Comparison of ENCODE assay signal across 29 cellular contexts in the genomic region with DNA sequence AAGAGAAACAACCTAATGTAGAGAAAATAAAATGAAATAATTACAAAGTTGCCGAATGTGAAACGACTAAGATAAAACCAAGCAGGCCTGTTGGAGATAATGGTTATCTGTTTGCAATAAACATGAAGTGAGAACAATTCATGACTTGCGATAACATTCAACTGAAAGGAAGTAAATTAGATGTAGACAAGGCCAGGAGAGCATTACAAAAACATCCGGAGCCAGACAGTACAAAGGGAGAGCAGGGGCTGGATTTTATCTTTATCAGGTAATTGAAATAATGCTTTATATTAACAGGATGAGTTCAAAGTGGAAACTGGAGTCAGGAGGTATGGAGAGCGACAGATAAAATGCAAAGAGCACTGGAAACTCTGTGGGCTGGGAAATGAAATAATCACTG.
"Had no signal": no experiment of that assay in that cellular context is flagged by ENCODE, and none has a peak within 500 bp of the region (broad histone marks: within the 10 kb centered on the region; RNA-seq: fewer than 3 reads in every experiment).

No MANE protein-coding gene starts in this region.

- H3K4me3 Mint-ChIP-seq: activated CD4-positive, alpha-beta memory T cell treated with anti-CD3 and anti-CD28 coated beads for 36 hours; activated CD4-positive, alpha-beta T cell treated with anti-CD3 and anti-CD28 coated beads for 36 hours; activated CD4-positive, alpha-beta T cell treated with anti-CD3 and anti-CD28 coated beads, Interleukin-2, amount 10 ng/mL, durations not matched to agents 24 days and 14 days; activated naive CD8-positive, alpha-beta T cell; activated T-cell treated with anti-CD3 and anti-CD28 coated beads, Interleukin-2, amount 50 U/mL, for 24 hours; activated T-cell treated with anti-CD3 and anti-CD28 coated beads, Interleukin-2, amount 50 U/mL, for 72 hours; effector memory CD8-positive, alpha-beta T cell; T-helper 17 cell; T-helper 2 cell treated with Interferon-gamma antibody and Interleukin-4, amounts not matched to agents 5 μg/mL and 100 μg/mL, for 36 hours had no signal

- H3K27ac Mint-ChIP-seq: activated CD4-positive, alpha-beta memory T cell treated with anti-CD3 and anti-CD28 coated beads for 36 hours; activated CD4-positive, alpha-beta T cell treated with anti-CD3 and anti-CD28 coated beads for 36 hours; activated CD4-positive, alpha-beta T cell treated with anti-CD3 and anti-CD28 coated beads, Interleukin-2, amount 10 ng/mL, durations not matched to agents 24 days and 14 days; activated naive CD8-positive, alpha-beta T cell; activated T-cell treated with anti-CD3 and anti-CD28 coated beads, Interleukin-2, amount 50 U/mL, for 24 hours; activated T-cell treated with anti-CD3 and anti-CD28 coated beads, Interleukin-2, amount 50 U/mL, for 72 hours; effector memory CD8-positive, alpha-beta T cell; T-helper 17 cell; T-helper 2 cell treated with Interferon-gamma antibody and Interleukin-4, amounts not matched to agents 5 μg/mL and 100 μg/mL, for 36 hours had no signal

- DNase-seq: activated CD4-positive, alpha-beta memory T cell treated with anti-CD3 and anti-CD28 coated beads for 36 hours; activated CD4-positive, alpha-beta T cell treated with anti-CD3 and anti-CD28 coated beads for 36 hours; activated CD4-positive, alpha-beta T cell treated with anti-CD3 and anti-CD28 coated beads, Interleukin-2, amount 10 ng/mL, durations not matched to agents 24 days and 14 days; activated CD4-positive, CD25-positive, alpha-beta regulatory T cell; activated CD4-positive, CD25-positive, alpha-beta regulatory T cell treated with anti-CD3 and anti-CD28 coated beads, Interleukin-2, amount 50 U/mL, for 72 hours; activated CD8-positive, alpha-beta memory T cell treated with anti-CD3 and anti-CD28 coated beads, Interleukin-2, amount 50 U/mL, for 48 hours; activated gamma-delta T cell; activated naive CD4-positive, alpha-beta T cell treated with anti-CD3 and anti-CD28 coated beads, Interleukin-2, amount 50 U/mL, for 16 hours; activated naive CD4-positive, alpha-beta T cell treated with Interleukin-2 at 50 U/mL for 16 hours; activated T-cell treated with anti-CD3 and anti-CD28 coated beads for 4 hours; activated T-cell treated with anti-CD3 and anti-CD28 coated beads, Interleukin-2, amount 50 U/mL, for 24 hours; activated T-cell treated with anti-CD3 and anti-CD28 coated beads, Interleukin-2, amount 50 U/mL, for 72 hours; amygdala; aorta; body of pancreas; caudate nucleus; cortex of kidney; dermis blood vessel endothelial cell; effector CD4-positive, alpha-beta T cell; effector memory CD8-positive, alpha-beta T cell; esophagus squamous epithelium; foreskin melanocyte; heart right ventricle; T-helper 1 cell; T-helper 17 cell; T1000 had no signal

- H3K4me1 Mint-ChIP-seq: activated CD4-positive, alpha-beta T cell treated with anti-CD3 and anti-CD28 coated beads for 36 hours; activated CD4-positive, alpha-beta T cell treated with anti-CD3 and anti-CD28 coated beads, Interleukin-2, amount 10 ng/mL, durations not matched to agents 24 days and 14 days; T-helper 17 cell had no signal

- H3K27me3 Mint-ChIP-seq: activated CD4-positive, alpha-beta memory T cell treated with anti-CD3 and anti-CD28 coated beads for 36 hours; activated CD4-positive, alpha-beta T cell treated with anti-CD3 and anti-CD28 coated beads for 36 hours; activated CD4-positive, alpha-beta T cell treated with anti-CD3 and anti-CD28 coated beads, Interleukin-2, amount 10 ng/mL, durations not matched to agents 24 days and 14 days; activated naive CD8-positive, alpha-beta T cell; activated T-cell treated with anti-CD3 and anti-CD28 coated beads, Interleukin-2, amount 50 U/mL, for 24 hours; effector memory CD8-positive, alpha-beta T cell; T-helper 17 cell had no signal

- ATAC-seq: activated CD4-positive, alpha-beta T cell treated with anti-CD3 and anti-CD28 coated beads for 36 hours; activated T-cell treated with anti-CD3 and anti-CD28 coated beads, Interleukin-2, amount 50 U/mL, for 72 hours; body of pancreas; effector memory CD8-positive, alpha-beta T cell; gastroesophageal sphincter; heart right ventricle; T-helper 17 cell had no signal

- H3K36me3 Mint-ChIP-seq: activated CD4-positive, alpha-beta memory T cell treated with anti-CD3 and anti-CD28 coated beads for 36 hours; activated naive CD8-positive, alpha-beta T cell had no signal

- H3K9me3 Mint-ChIP-seq: activated CD4-positive, alpha-beta T cell treated with anti-CD3 and anti-CD28 coated beads, Interleukin-2, amount 10 ng/mL, durations not matched to agents 24 days and 14 days had no signal
